In genomic region chr15:31347981-31348803, GRCh38 we compare ENCODE assay signal across 14 cellular contexts. TPM values are rescaled to one million over a fixed set of nuclear protein-coding genes. Genes with fewer than 3 reads are reported as not detected.
A peak's percentile ranks its signal among the peaks of the same experiment; 100 is the strongest.
DNase-seq lines count a peak whose midpoint lies in the region; ATAC-seq and TF ChIP-seq lines count a peak whose summit lies in the region.
"Had no signal": no experiment of that assay in that cellular context is flagged by ENCODE, and none has a peak within 500 bp of the region (broad histone marks: within the 10 kb centered on the region; RNA-seq: fewer than 3 reads in every experiment).

No MANE protein-coding gene starts in this region.

- in situ Hi-C loops in GM13977 (cut with MboI; ENCODE audit: low pct_unique_long_range_greater_than_20kb, low sequenced_read_pairs, unreplicated experiment): no loop called here

- 81% methylated on average over 19 of the region's 19 CpGs for WGBS in esophagus muscularis mucosa
- WGBS in suprapubic skin: 83% methylated on average over 18 of the region's 19 CpGs

- H3K4me1 Mint-ChIP-seq in activated T-cell treated with anti-CD3 and anti-CD28 coated beads, Interleukin-2, amount 50 U/mL, for 24 hours (ENCODE audit: low read depth): peaks cover 97% of the 10 kb centered on the region
- peaks cover 100% of the 10 kb centered on the region in 3 donors for H3K4me1 Mint-ChIP-seq in T-cell
- H3K4me1 Mint-ChIP-seq in stimulated activated naive B cell treated with anti-CD40 and anti-IgM and Interleukin-4, amounts not matched to agents 10 μg/mL and 1 μg/mL and 100 μg/mL, for 72 hours: peaks cover 86 to 100% of the 10 kb centered on the region in 2 donors

- ATAC-seq in T-cell (replicated peaks in 1 of 4): no peak
- ATAC-seq in stimulated activated naive B cell treated with anti-CD40 and anti-IgM and Interleukin-4, amounts not matched to agents 10 μg/mL and 1 μg/mL and 100 μg/mL, for 72 hours (replicated peaks): no peak

- peaks cover 100% of the 10 kb centered on the region in 4 donors for H3K4me1 ChIP-seq in esophagus muscularis mucosa
- peaks cover 100% of the 10 kb centered on the region for H3K4me1 ChIP-seq in suprapubic skin

- intact Hi-C loops in esophagus muscularis mucosa (cut with DNase I): no loop called here

- H3K27me3 Mint-ChIP-seq in activated T-cell treated with anti-CD3 and anti-CD28 coated beads, Interleukin-2, amount 50 U/mL, for 24 hours: no peaks in the 10 kb centered on the region
- no peaks in the 10 kb centered on the region for H3K27me3 Mint-ChIP-seq in T-cell
- H3K27me3 Mint-ChIP-seq in stimulated activated naive B cell treated with anti-CD40 and anti-IgM and Interleukin-4, amounts not matched to agents 10 μg/mL and 1 μg/mL and 100 μg/mL, for 72 hours: no peaks in the 10 kb centered on the region

- H3K27ac Mint-ChIP-seq in activated T-cell treated with anti-CD3 and anti-CD28 coated beads, Interleukin-2, amount 50 U/mL, for 24 hours: peak overlapping the region; percentile 98
- H3K27ac Mint-ChIP-seq in T-cell: peak overlapping the region; percentile 96 to 98
- H3K27ac Mint-ChIP-seq in stimulated activated naive B cell treated with anti-CD40 and anti-IgM and Interleukin-4, amounts not matched to agents 10 μg/mL and 1 μg/mL and 100 μg/mL, for 72 hours: peak overlapping the region; percentile 95
- H3K27ac Mint-ChIP-seq: HFFc6 had no signal

- TF ChIP-seq EP300 in esophagus muscularis mucosa (IDR thresholded peaks at IDR 0.05) (no peak), suprapubic skin (IDR thresholded peaks at IDR 0.05) (no peak)

- H3K4me3 Mint-ChIP-seq in activated T-cell treated with anti-CD3 and anti-CD28 coated beads, Interleukin-2, amount 50 U/mL, for 24 hours: peak overlapping the region; percentile 91
- peak overlapping the region; percentile 34 to 94 (median 81) for H3K4me3 Mint-ChIP-seq in T-cell
- H3K4me3 Mint-ChIP-seq in stimulated activated naive B cell treated with anti-CD40 and anti-IgM and Interleukin-4, amounts not matched to agents 10 μg/mL and 1 μg/mL and 100 μg/mL, for 72 hours: peak overlapping the region in 1 of 2 donors; percentile 35
- H3K4me3 Mint-ChIP-seq: HFFc6 had no signal

- H3K9me3 ChIP-seq in esophagus muscularis mucosa (no peaks in the 10 kb centered on the region), suprapubic skin (no peaks in the 10 kb centered on the region)

- H3K36me3 Mint-ChIP-seq in activated T-cell treated with anti-CD3 and anti-CD28 coated beads, Interleukin-2, amount 50 U/mL, for 24 hours (ENCODE audit: low read depth): peaks cover 71% of the 10 kb centered on the region
- H3K36me3 Mint-ChIP-seq in T-cell: peaks cover 9% of the 10 kb centered on the region
- H3K36me3 Mint-ChIP-seq in stimulated activated naive B cell treated with anti-CD40 and anti-IgM and Interleukin-4, amounts not matched to agents 10 μg/mL and 1 μg/mL and 100 μg/mL, for 72 hours: peaks cover 32 to 47% of the 10 kb centered on the region in 2 donors

- POLR2A ChIA-PET in T-cell (lab: Charles Lee): interaction anchor here (1.0 to 1.5 kb wide), 5 partner anchors 9 to 24 kb away, joined by 3 to 7 read pairs (median 6); partner anchors contain the start of gene KLF13 (in 1 of the 2)

- no peak for DNase-seq in activated T-cell treated with anti-CD3 and anti-CD28 coated beads, Interleukin-2, amount 50 U/mL, for 24 hours
- DNase-seq in activated T-cell treated with anti-CD3 and anti-CD28 coated beads, Interleukin-2, amount 50 U/mL, for 1 hour: no peak
- DNase-seq in T-cell: no peak
- DNase-seq in esophagus muscularis mucosa (ENCODE audit: extremely low spot score): no peak
- DNase-seq in stimulated activated naive B cell treated with anti-CD40 and anti-IgM and Interleukin-4, amounts not matched to agents 10 μg/mL and 1 μg/mL and 100 μg/mL, for 72 hours: no peak
- DNase-seq in suprapubic skin (ENCODE audit: low spot score in 2 of 2): no peak
- no peak for DNase-seq in GM13977 (ENCODE audit: low spot score)
- no peak for DNase-seq in T-helper 9 cell
- DNase-seq: DMS153, HFFc6, occipital lobe, trophoblast cell had no signal

- peaks cover 0 to 14% (median 9%) of the 10 kb centered on the region in 4 donors for H3K36me3 ChIP-seq in esophagus muscularis mucosa
- H3K36me3 ChIP-seq in suprapubic skin: peaks cover 9% of the 10 kb centered on the region

- H3K4me3 ChIP-seq in esophagus muscularis mucosa (no peak overlapping the region), suprapubic skin (no peak overlapping the region)
- H3K4me3 ChIP-seq: SK-N-MC, smooth muscle cell had no signal

- CTCF ChIA-PET in T-cell (lab: Charles Lee): interaction anchor here (0.7 to 4.4 kb wide), 5 partner anchors 13 to 87 kb away, joined by 3 to 21 read pairs (median 4); no protein-coding TSS in a partner anchor

- TF ChIP-seq POLR2A in esophagus muscularis mucosa (IDR thresholded peaks at IDR 0.05; ENCODE audit: low read depth) (no peak), suprapubic skin (IDR thresholded peaks at IDR 0.05) (no peak)

- no peaks in the 10 kb centered on the region for H3K9me3 Mint-ChIP-seq in activated T-cell treated with anti-CD3 and anti-CD28 coated beads, Interleukin-2, amount 50 U/mL, for 24 hours
- H3K9me3 Mint-ChIP-seq in T-cell: no peaks in the 10 kb centered on the region
- H3K9me3 Mint-ChIP-seq in stimulated activated naive B cell treated with anti-CD40 and anti-IgM and Interleukin-4, amounts not matched to agents 10 μg/mL and 1 μg/mL and 100 μg/mL, for 72 hours: no peaks in the 10 kb centered on the region
- H3K9me3 Mint-ChIP-seq: HFFc6 had no signal

- TF ChIP-seq CTCF in esophagus muscularis mucosa (IDR thresholded peaks at IDR 0.05) (no peak), suprapubic skin (IDR thresholded peaks at IDR 0.05) (no peak), GM13977 (IDR thresholded peaks at IDR 0.05; ENCODE audit: extremely low read depth, insufficient read depth, missing control alignments) (no peak)

- no peaks in the 10 kb centered on the region for H3K27me3 ChIP-seq in esophagus muscularis mucosa
- H3K27me3 ChIP-seq in suprapubic skin: no peaks in the 10 kb centered on the region

- H3K27ac ChIP-seq in esophagus muscularis mucosa (replicated peaks in 1 of 4): peak overlapping the region in 3 of 4 donors; percentile 79 to 89 (median 85)
- no peak overlapping the region for H3K27ac ChIP-seq in suprapubic skin
- H3K27ac ChIP-seq: SK-N-MC had no signal

RNA-seq across cellular contexts. Expression of gene KLF13, which starts 21.6 kb away (rescaled TPM):
- 100 to 1,000 TPM; 218 to 327 (median 288) TPM for total RNA-seq in T-cell
- 100 to 1,000 TPM in 1 of 4 donors, 10 to 100 TPM in 3; 57.3 to 109 (median 74.2) TPM for total RNA-seq in esophagus muscularis mucosa
- 100 to 1,000 TPM; 141 to 162 (median 145) TPM for total RNA-seq in suprapubic skin
